Comparison of ENCODE assay signal across 17 cellular contexts in genomic region chr1:167675440-167675839, GRCh38.
"Had no signal": no experiment of that assay in that cellular context is flagged by ENCODE, and none has a peak within 500 bp of the region (broad histone marks: within the 10 kb centered on the region; RNA-seq: fewer than 3 reads in every experiment).

No MANE protein-coding gene starts in this region.

- DNase-seq: activated CD4-positive, alpha-beta T cell treated with anti-CD3 and anti-CD28 coated beads, Interleukin-2, amount 10 ng/mL, durations not matched to agents 7 days and 5 days; brain microvascular endothelial cell; caudate nucleus; dermis blood vessel endothelial cell; effector CD8-positive, alpha-beta T cell; foreskin keratinocyte; posterior cingulate gyrus; right lobe of liver; stimulated activated CD4-positive, alpha-beta T cell treated with anti-CD3 and anti-CD28 coated beads, Interleukin-2, amount 100 ng/mL, for 24 hours; testis; trophoblast cell; uterus had no signal

- H3K4me1 ChIP-seq: ascending aorta, foreskin keratinocyte, right lobe of liver, uterus had no signal

- H3K27ac ChIP-seq: ascending aorta, brain microvascular endothelial cell, foreskin keratinocyte, right lobe of liver, testis, uterus had no signal

- H3K4me3 Mint-ChIP-seq: activated CD4-positive, alpha-beta T cell treated with anti-CD3 and anti-CD28 coated beads, Interleukin-2, amount 10 ng/mL, durations not matched to agents 7 days and 5 days; activated T-helper 1 cell treated with anti-CD3 and anti-CD28 coated beads, Interleukin-12 subunit alpha, Interleukin-12 subunit beta, Interleukin-2, Interleukin-4 antibody, amounts not matched to agents 30 ng/mL and 10 ng/mL and 1 ng/mL, durations not matched to agents 14 hours and 24 hours and 36 hours; memory B cell; neural crest cell; stimulated activated memory B cell treated with anti-CD40 and anti-IgM and Interleukin-4, amounts not matched to agents 10 μg/mL and 1 μg/mL and 100 μg/mL, for 72 hours had no signal

- H3K27ac Mint-ChIP-seq: activated CD4-positive, alpha-beta T cell treated with anti-CD3 and anti-CD28 coated beads, Interleukin-2, amount 10 ng/mL, durations not matched to agents 7 days and 5 days; activated T-helper 1 cell treated with anti-CD3 and anti-CD28 coated beads, Interleukin-12 subunit alpha, Interleukin-12 subunit beta, Interleukin-2, Interleukin-4 antibody, amounts not matched to agents 30 ng/mL and 10 ng/mL and 1 ng/mL, durations not matched to agents 14 hours and 24 hours and 36 hours had no signal

- H3K9me3 ChIP-seq: ascending aorta, right lobe of liver, testis, uterus had no signal

- H3K4me3 ChIP-seq: ascending aorta, right lobe of liver, testis, uterus had no signal

- H3K9me3 Mint-ChIP-seq: activated CD4-positive, alpha-beta T cell treated with anti-CD3 and anti-CD28 coated beads, Interleukin-2, amount 10 ng/mL, durations not matched to agents 7 days and 5 days; activated T-helper 1 cell treated with anti-CD3 and anti-CD28 coated beads, Interleukin-12 subunit alpha, Interleukin-12 subunit beta, Interleukin-2, Interleukin-4 antibody, amounts not matched to agents 30 ng/mL and 10 ng/mL and 1 ng/mL, durations not matched to agents 14 hours and 24 hours and 36 hours; memory B cell; neural crest cell; stimulated activated memory B cell treated with anti-CD40 and anti-IgM and Interleukin-4, amounts not matched to agents 10 μg/mL and 1 μg/mL and 100 μg/mL, for 72 hours had no signal

- H3K27me3 ChIP-seq: ascending aorta, brain microvascular endothelial cell, foreskin keratinocyte, right lobe of liver, testis, uterus had no signal

- H3K27me3 Mint-ChIP-seq: activated CD4-positive, alpha-beta T cell treated with anti-CD3 and anti-CD28 coated beads, Interleukin-2, amount 10 ng/mL, durations not matched to agents 7 days and 5 days; memory B cell; stimulated activated memory B cell treated with anti-CD40 and anti-IgM and Interleukin-4, amounts not matched to agents 10 μg/mL and 1 μg/mL and 100 μg/mL, for 72 hours had no signal

- H3K36me3 ChIP-seq: ascending aorta, brain microvascular endothelial cell, uterus had no signal

- ATAC-seq: foreskin keratinocyte; right lobe of liver; stimulated activated memory B cell treated with anti-CD40 and anti-IgM and Interleukin-4, amounts not matched to agents 10 μg/mL and 1 μg/mL and 100 μg/mL, for 72 hours had no signal
